In the genomic region with DNA sequence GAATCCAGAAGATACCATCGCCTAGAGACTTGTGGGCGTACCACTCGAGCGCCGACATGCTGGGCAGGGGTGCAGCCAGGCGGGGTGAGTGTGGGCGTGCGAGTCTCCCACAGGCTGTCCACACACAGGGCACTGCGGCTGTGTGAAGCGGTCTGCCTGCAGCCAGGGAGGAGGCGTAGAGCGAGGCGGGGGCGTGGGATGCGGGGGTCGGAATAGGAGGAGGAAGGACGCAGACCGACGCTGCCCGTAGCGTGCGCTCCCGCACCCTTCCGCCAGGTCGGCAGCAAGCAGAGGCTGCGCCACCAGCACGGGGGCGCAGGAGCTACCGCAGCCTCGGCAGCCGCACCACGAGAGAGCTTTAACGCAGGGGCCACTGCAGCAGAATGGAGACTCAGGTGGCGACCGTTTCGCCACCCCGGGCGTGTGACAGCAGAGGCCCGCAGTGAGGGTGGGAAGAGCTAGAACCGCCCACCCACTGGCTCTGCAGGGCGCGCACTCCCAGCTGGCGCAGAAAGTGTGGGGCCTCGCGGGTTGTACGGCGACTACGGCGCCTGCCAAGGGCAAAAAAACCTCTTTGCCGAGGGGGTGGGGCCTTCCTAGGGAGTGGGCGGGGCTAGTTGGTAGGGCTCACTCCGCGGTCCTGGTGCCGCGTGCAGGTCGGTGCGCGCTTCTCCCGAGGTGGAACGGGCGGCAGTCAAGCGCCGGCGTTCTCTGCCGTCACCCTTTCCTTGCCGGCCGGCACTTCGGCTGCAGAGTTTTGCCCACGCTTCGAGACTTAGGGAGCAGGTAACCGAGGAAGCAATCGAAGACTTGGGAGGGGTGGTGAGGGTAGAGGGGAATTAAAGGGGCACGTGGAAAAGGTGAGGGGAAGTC, we compare ENCODE assay signal across 8 cellular contexts. TPM values are rescaled to one million over a fixed set of nuclear protein-coding genes. Genes with fewer than 3 reads are reported as not detected.
DNase-seq lines count a peak whose midpoint lies in the region; ATAC-seq and TF ChIP-seq lines count a peak whose summit lies in the region.

A gene (minus strand): TSS at position 537 of the 873 bp plus-strand sequence. CDS start 479 bp downstream, at position 58.
A gene with protein sequence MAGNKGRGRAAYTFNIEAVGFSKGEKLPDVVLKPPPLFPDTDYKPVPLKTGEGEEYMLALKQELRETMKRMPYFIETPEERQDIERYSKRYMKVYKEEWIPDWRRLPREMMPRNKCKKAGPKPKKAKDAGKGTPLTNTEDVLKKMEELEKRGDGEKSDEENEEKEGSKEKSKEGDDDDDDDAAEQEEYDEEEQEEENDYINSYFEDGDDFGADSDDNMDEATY (plus strand): TSS at position 630 of the 873 bp plus-strand sequence. CDS start 10,704 bp downstream, outside the sequence.

- ATAC-seq in GM18873 (IDR thresholded peaks at IDR 0.05; ENCODE audit: low FRiP score, unreplicated experiment), result peak; percentile 85
- ATAC-seq in HG03135 (IDR thresholded peaks at IDR 0.05; ENCODE audit: unreplicated experiment), result peak; percentile 90
- ATAC-seq in WTC11, result peak; percentile 76

- no peaks in the 10 kb centered on the region for H3K27me3 Mint-ChIP-seq in WTC11 (ENCODE audit: low read depth)

- peaks cover 43% of the 10 kb centered on the region for H3K4me1 Mint-ChIP-seq in WTC11

- CTCF ChIA-PET in WTC11 (lab: Charles Lee), result interaction anchor here (0.6 to 1.6 kb wide), 10 partner anchors 9 to 911 kb away, joined by 3 to 4 read pairs (median 3); a partner anchor contains a TSS

- peak within 1 kb of the TSS; percentile 81 for H3K4me3 Mint-ChIP-seq in WTC11

- no peaks in the 10 kb centered on the region for H3K36me3 Mint-ChIP-seq in WTC11

- no peak for TF ChIP-seq CTCF in WTC11 (IDR thresholded peaks at IDR 0.05)

- DNase-seq in AG08396 (ENCODE audit: low spot score) (peak; percentile 95), NCI-H2227 (lab: John Stamatoyannopoulos, UW; ENCODE audit: unreplicated experiment) (peak; percentile 91), WTC11 (ENCODE audit: low spot score) (peak; percentile 97), caudate nucleus (lab: John Stamatoyannopoulos, UW) (peak in 60 of 61 donors; percentile 30 to 95 (median 88)), iris pigment epithelial cell (ENCODE audit: low read depth) (peak; percentile 95)
- peak; percentile 91 for DNase-seq in stimulated activated CD4-positive, alpha-beta T cell treated with anti-CD3 and anti-CD28 coated beads, Interleukin-12 subunit alpha, Interleukin-12 subunit beta, amount 100 ng/mL, for 24 hours (ENCODE audit: low read depth in 2 of 2)

- H3K27ac Mint-ChIP-seq in WTC11, result peak within 1 kb of the TSS; percentile 90

- H3K9me3 Mint-ChIP-seq in WTC11, result no peaks in the 10 kb centered on the region

- H3K27ac ChIP-seq in caudate nucleus (ENCODE audit: low read depth, low read length), result peak within 1 kb of the TSS; percentile 89

- POLR2A ChIA-PET in WTC11 (lab: Charles Lee), result interaction anchor here (0.6 to 1.6 kb wide), 8 partner anchors 8 to 909 kb away, joined by 3 to 10 read pairs (median 3); a partner anchor contains a TSS

TF ChIP-seq in WTC11, 78 proteins besides CTCF, POLR2A, EP300 and RAD21 (continues in another document):
- TF ChIP-seq, protein P1, sequence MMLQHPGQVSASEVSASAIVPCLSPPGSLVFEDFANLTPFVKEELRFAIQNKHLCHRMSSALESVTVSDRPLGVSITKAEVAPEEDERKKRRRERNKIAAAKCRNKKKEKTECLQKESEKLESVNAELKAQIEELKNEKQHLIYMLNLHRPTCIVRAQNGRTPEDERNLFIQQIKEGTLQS (CRISPR knock-in tag; conservative IDR thresholded peaks at IDR 0.05), result 0 out of 2 replicates have a peak, but pooled peaks have one; percentile 39
- TF ChIP-seq ZBTB21 (CRISPR knock-in tag; IDR thresholded peaks at IDR 0.05; ENCODE audit: borderline replicate concordance) (no peak), NR2C2 (CRISPR knock-in tag; IDR thresholded peaks at IDR 0.05) (no peak; the same call in 1 of the 2 replicates), ZNF423 (CRISPR knock-in tag; IDR thresholded peaks at IDR 0.05) (0 out of 2 replicates have a peak, but pooled peaks have one; percentile 62), ZNF232 (CRISPR knock-in tag; IDR thresholded peaks at IDR 0.05) (peak; percentile 85), EMX1 (CRISPR knock-in tag; IDR thresholded peaks at IDR 0.05) (no peak), ESRRA (CRISPR knock-in tag; IDR thresholded peaks at IDR 0.05; ENCODE audit: borderline replicate concordance) (no peak; the same call in 1 of the 2 replicates), NR3C1 (CRISPR knock-in tag; conservative IDR thresholded peaks at IDR 0.05; ENCODE audit: low read depth) (0 out of 2 replicates have a peak, but pooled peaks have one; percentile 54), NR1H2 (CRISPR knock-in tag; IDR thresholded peaks at IDR 0.05) (no peak), CREB1 (CRISPR knock-in tag; IDR thresholded peaks at IDR 0.05) (no peak)
- TF ChIP-seq, protein P2, sequence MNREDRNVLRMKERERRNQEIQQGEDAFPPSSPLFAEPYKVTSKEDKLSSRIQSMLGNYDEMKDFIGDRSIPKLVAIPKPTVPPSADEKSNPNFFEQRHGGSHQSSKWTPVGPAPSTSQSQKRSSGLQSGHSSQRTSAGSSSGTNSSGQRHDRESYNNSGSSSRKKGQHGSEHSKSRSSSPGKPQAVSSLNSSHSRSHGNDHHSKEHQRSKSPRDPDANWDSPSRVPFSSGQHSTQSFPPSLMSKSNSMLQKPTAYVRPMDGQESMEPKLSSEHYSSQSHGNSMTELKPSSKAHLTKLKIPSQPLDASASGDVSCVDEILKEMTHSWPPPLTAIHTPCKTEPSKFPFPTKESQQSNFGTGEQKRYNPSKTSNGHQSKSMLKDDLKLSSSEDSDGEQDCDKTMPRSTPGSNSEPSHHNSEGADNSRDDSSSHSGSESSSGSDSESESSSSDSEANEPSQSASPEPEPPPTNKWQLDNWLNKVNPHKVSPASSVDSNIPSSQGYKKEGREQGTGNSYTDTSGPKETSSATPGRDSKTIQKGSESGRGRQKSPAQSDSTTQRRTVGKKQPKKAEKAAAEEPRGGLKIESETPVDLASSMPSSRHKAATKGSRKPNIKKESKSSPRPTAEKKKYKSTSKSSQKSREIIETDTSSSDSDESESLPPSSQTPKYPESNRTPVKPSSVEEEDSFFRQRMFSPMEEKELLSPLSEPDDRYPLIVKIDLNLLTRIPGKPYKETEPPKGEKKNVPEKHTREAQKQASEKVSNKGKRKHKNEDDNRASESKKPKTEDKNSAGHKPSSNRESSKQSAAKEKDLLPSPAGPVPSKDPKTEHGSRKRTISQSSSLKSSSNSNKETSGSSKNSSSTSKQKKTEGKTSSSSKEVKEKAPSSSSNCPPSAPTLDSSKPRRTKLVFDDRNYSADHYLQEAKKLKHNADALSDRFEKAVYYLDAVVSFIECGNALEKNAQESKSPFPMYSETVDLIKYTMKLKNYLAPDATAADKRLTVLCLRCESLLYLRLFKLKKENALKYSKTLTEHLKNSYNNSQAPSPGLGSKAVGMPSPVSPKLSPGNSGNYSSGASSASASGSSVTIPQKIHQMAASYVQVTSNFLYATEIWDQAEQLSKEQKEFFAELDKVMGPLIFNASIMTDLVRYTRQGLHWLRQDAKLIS (CRISPR knock-in tag; IDR thresholded peaks at IDR 0.05; ENCODE audit: borderline replicate concordance), result peak; percentile 54; the same call in 1 of the 2 replicates
- TF ChIP-seq, protein P3, sequence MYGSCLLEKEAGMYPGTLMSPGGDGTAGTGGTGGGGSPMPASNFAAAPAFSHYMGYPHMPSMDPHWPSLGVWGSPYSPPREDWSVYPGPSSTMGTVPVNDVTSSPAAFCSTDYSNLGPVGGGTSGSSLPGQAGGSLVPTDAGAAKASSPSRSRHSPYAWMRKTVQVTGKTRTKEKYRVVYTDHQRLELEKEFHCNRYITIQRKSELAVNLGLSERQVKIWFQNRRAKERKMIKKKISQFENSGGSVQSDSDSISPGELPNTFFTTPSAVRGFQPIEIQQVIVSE (CRISPR knock-in tag; IDR thresholded peaks at IDR 0.05; ENCODE audit: borderline replicate concordance), result no peak
- TF ChIP-seq, protein P4, sequence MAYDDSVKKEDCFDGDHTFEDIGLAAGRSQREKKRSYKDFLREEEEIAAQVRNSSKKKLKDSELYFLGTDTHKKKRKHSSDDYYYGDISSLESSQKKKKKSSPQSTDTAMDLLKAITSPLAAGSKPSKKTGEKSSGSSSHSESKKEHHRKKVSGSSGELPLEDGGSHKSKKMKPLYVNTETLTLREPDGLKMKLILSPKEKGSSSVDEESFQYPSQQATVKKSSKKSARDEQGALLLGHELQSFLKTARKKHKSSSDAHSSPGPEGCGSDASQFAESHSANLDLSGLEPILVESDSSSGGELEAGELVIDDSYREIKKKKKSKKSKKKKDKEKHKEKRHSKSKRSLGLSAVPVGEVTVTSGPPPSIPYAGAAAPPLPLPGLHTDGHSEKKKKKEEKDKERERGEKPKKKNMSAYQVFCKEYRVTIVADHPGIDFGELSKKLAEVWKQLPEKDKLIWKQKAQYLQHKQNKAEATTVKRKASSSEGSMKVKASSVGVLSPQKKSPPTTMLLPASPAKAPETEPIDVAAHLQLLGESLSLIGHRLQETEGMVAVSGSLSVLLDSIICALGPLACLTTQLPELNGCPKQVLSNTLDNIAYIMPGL (CRISPR knock-in tag; IDR thresholded peaks at IDR 0.05), result peak; percentile 97
- TF ChIP-seq, protein P5, sequence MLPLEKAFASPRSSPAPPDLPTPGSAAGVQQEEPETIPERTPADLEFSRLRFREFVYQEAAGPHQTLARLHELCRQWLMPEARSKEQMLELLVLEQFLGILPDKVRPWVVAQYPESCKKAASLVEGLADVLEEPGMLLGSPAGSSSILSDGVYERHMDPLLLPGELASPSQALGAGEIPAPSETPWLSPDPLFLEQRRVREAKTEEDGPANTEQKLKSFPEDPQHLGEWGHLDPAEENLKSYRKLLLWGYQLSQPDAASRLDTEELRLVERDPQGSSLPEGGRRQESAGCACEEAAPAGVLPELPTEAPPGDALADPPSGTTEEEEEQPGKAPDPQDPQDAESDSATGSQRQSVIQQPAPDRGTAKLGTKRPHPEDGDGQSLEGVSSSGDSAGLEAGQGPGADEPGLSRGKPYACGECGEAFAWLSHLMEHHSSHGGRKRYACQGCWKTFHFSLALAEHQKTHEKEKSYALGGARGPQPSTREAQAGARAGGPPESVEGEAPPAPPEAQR (CRISPR knock-in tag; IDR thresholded peaks at IDR 0.05), result no peak
- TF ChIP-seq, protein P6, sequence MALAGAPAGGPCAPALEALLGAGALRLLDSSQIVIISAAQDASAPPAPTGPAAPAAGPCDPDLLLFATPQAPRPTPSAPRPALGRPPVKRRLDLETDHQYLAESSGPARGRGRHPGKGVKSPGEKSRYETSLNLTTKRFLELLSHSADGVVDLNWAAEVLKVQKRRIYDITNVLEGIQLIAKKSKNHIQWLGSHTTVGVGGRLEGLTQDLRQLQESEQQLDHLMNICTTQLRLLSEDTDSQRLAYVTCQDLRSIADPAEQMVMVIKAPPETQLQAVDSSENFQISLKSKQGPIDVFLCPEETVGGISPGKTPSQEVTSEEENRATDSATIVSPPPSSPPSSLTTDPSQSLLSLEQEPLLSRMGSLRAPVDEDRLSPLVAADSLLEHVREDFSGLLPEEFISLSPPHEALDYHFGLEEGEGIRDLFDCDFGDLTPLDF (CRISPR knock-in tag; IDR thresholded peaks at IDR 0.05), result no peak

RNA-seq across cellular contexts. Expression of the first gene that starts in this region (rescaled TPM):
- total RNA-seq in WTC11 (2021), result 5.9 to 6.4 TPM (median 6.3 TPM) in 3 replicates

RNA-seq across cellular contexts. Expression of the second gene that starts in this region (rescaled TPM):
- total RNA-seq in WTC11 (2021), result 61.0 to 95.4 TPM (median 63.6 TPM) in 3 replicates

Comparison
In these comparisons a context has a peak if more than half of its experiments do, and no peak if none do; other contexts are left out.
1. Peak in every context shown above with its lines: DNase-seq, ATAC-seq and H3K27ac ChIP-seq.